In genomic region chr7:1569440-1569832, GRCh38 we compare ENCODE assay signal across 8 cellular contexts. TPM values are rescaled to one million over a fixed set of nuclear protein-coding genes. Genes with fewer than 3 reads are reported as not detected.
DNase-seq lines count a peak whose midpoint lies in the region; ATAC-seq, FAIRE-seq and TF ChIP-seq lines count a peak whose summit lies in the region.

No MANE protein-coding gene starts in this region.

- peaks cover 30% of the 10 kb centered on the region for H3K4me1 Mint-ChIP-seq in mesothelial cell of epicardium

- intact Hi-C loops in A673 (cut with micrococcal nuclease; ENCODE audit: unreplicated experiment), result no loop called here

- H3K36me3 Mint-ChIP-seq in mesothelial cell of epicardium, result peaks cover 11% of the 10 kb centered on the region

- in situ Hi-C loops in astrocyte of the spinal cord (cut with HindIII; ENCODE audit: low sequenced_read_pairs), result no loop called here

- H3K36me3 ChIP-seq in A673 (ENCODE audit: insufficient read depth, low read length, poor library complexity, severe bottlenecking), result peaks cover 5% of the 10 kb centered on the region

- peak overlapping the region; percentile 95 for H3K27ac ChIP-seq in A673 (ENCODE audit: low read depth, low read length, poor library complexity, severe bottlenecking)

- H3K27ac Mint-ChIP-seq in mesothelial cell of epicardium, result peak overlapping the region; percentile 79

- CTCF ChIA-PET in A673 (lab: Charles Lee), result no interaction called here

- ATAC-seq in HG02840 (IDR thresholded peaks at IDR 0.05; ENCODE audit: low FRiP score, unreplicated experiment) (peak; percentile 15), GM18867 (IDR thresholded peaks at IDR 0.05; ENCODE audit: unreplicated experiment) (no peak)

- H3K4me1 ChIP-seq in A673 (ENCODE audit: insufficient read depth, low read length, poor library complexity, severe bottlenecking), result peaks cover 35% of the 10 kb centered on the region

- POLR2A ChIA-PET in A673 (lab: Charles Lee; ENCODE audit: low non-redundant PET), result no interaction called here

- H3K4me3 ChIP-seq in A673 (ENCODE audit: low read depth, low read length, poor library complexity, severe bottlenecking), result peak overlapping the region; percentile 97
- H3K4me3 ChIP-seq in astrocyte of the spinal cord (ENCODE audit: low read depth, low read length), result peak overlapping the region; percentile 91

- H3K27me3 ChIP-seq in A673 (replicated peaks; ENCODE audit: insufficient read depth, low read depth, low read length, poor library complexity), result no peaks in the 10 kb centered on the region

- TF ChIP-seq CTCF in A673 (conservative IDR thresholded peaks at IDR 0.05; ENCODE audit: low read depth, low read length), result no peak
- no peak for TF ChIP-seq CTCF in astrocyte of the spinal cord (IDR thresholded peaks at IDR 0.05; ENCODE audit: low read depth, low read length)
- TF ChIP-seq CTCF in mesothelial cell of epicardium (IDR thresholded peaks at IDR 0.05; ENCODE audit: unreplicated experiment), result no peak

- no peaks in the 10 kb centered on the region for H3K9me3 Mint-ChIP-seq in mesothelial cell of epicardium

- H3K9me3 ChIP-seq in A673 (ENCODE audit: low read depth, low read length, poor library complexity, severe bottlenecking), result no peaks in the 10 kb centered on the region

- H3K27me3 Mint-ChIP-seq in mesothelial cell of epicardium (ENCODE audit: low read depth), result no peaks in the 10 kb centered on the region

- H3K4me3 Mint-ChIP-seq in mesothelial cell of epicardium, result peak overlapping the region; percentile 72

- BruUV-seq in A673 (replicated peaks; lab: Mats Ljungman, UMichigan), result no TSS peak

- no peak for FAIRE-seq in HTR-8/SVneo (lab: Jason Lieb, UNC)

- DNase-seq in A673 (ENCODE audit: low spot score) (no peak), astrocyte of the spinal cord (ENCODE audit: low read depth, low spot score) (no peak), mesothelial cell of epicardium (ENCODE audit: low spot score in 2 of 2, unreplicated experiment in 2 of 2) (no peak), NCI-H774 (lab: John Stamatoyannopoulos, UW) (no peak), NCI-H146 (lab: John Stamatoyannopoulos, UW) (no peak), HTR-8/SVneo (ENCODE audit: insufficient read length, low spot score) (no peak)

RNA-seq across cellular contexts. Expression of gene PSMG3, which starts 0.4 kb away (rescaled TPM):
- total RNA-seq in A673 (2021) (54.9 and 57.9 TPM in 2 replicates), mesothelial cell of epicardium (27.0 to 32.5 TPM (median 31.0 TPM) in 3 replicates)

RNA-seq across cellular contexts. Expression of gene TMEM184A, which starts 13.4 kb away (rescaled TPM):
- total RNA-seq in A673 (2021) (not detected in 2 replicates), mesothelial cell of epicardium (4.3 to 5.0 TPM (median 5.0 TPM) in 3 replicates)

RNA-seq across cellular contexts. Expression of gene MAFK, which starts 38.9 kb away (rescaled TPM):
- 14.6 and 16.7 TPM in 2 replicates for total RNA-seq in A673 (2021)
- total RNA-seq in mesothelial cell of epicardium, result 46.0 to 47.7 TPM (median 46.5 TPM) in 3 replicates
